Comparison of ENCODE assay signal across 24 cellular contexts in the genomic region with DNA sequence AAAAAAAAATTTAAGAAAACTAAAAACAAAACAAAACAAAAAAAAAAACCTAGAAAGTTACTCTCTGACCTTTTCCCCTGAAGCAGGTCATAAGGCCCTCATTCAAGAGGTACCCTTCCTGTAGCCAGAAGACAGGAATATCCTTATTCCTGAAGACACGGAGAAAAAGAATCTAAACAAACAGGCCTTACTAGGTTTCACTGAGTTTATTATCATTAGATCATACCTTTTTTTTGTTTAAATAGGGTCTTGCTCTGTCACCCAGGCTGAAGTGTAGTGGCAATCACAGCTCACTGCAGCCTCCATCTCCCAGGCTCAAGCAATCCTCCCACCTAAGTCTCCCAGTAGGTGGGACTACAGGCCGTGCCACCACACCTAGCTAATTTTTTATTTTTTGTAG.
"Had no signal": no experiment of that assay in that cellular context is flagged by ENCODE, and none has a peak within 500 bp of the region (broad histone marks: within the 10 kb centered on the region; RNA-seq: fewer than 3 reads in every experiment).

No MANE protein-coding gene starts in this region.

- H3K4me1 ChIP-seq: colonic mucosa, esophagus squamous epithelium, gastrocnemius medialis, heart right ventricle, left lung, lower lobe of right lung had no signal

- ATAC-seq: effector memory CD8-positive, alpha-beta T cell; esophagus mucosa; gastrocnemius medialis; heart right ventricle; left cardiac atrium; left lung; left ventricle myocardium superior; lower lobe of right lung; mucosa of descending colon had no signal

- H3K27ac ChIP-seq: colonic mucosa, epithelial cell of prostate, esophagus squamous epithelium, gastrocnemius medialis, heart right ventricle, left lung, lower lobe of right lung had no signal

- H3K27me3 ChIP-seq: colonic mucosa, esophagus squamous epithelium, gastrocnemius medialis, heart right ventricle, left lung had no signal

- H3K36me3 Mint-ChIP-seq: mesothelial cell of epicardium, naive B cell had no signal

- DNase-seq: colonic mucosa; cortex of kidney; effector CD8-positive, alpha-beta T cell; effector memory CD8-positive, alpha-beta T cell; endodermal cell; erythroblast; esophagus squamous epithelium; foreskin fibroblast; foreskin melanocyte; gastrocnemius medialis; glutamatergic neuron; heart right ventricle; hippocampal formation; left cardiac atrium; left lung; left ventricle myocardium superior; lower lobe of right lung; mesenchymal stem cell; mucosa of descending colon; naive B cell had no signal

- H3K4me3 ChIP-seq: colonic mucosa, esophagus squamous epithelium, gastrocnemius medialis, heart right ventricle, left lung, lower lobe of right lung, mucosa of descending colon had no signal

- H3K4me1 Mint-ChIP-seq: mesothelial cell of epicardium had no signal

- H3K27ac Mint-ChIP-seq: dendritic cell treated with granulocyte-macrophage colony-stimulating factor and Interleukin-4, amounts not matched to agents 40 ng/mL and 50 ng/mL, for 4 days; effector memory CD8-positive, alpha-beta T cell; endodermal cell; mesothelial cell of epicardium had no signal

- H3K9me3 ChIP-seq: colonic mucosa, gastrocnemius medialis had no signal

- H3K27me3 Mint-ChIP-seq: dendritic cell treated with granulocyte-macrophage colony-stimulating factor and Interleukin-4, amounts not matched to agents 40 ng/mL and 50 ng/mL, for 4 days; effector memory CD8-positive, alpha-beta T cell had no signal

- H3K4me3 Mint-ChIP-seq: dendritic cell treated with granulocyte-macrophage colony-stimulating factor and Interleukin-4, amounts not matched to agents 40 ng/mL and 50 ng/mL, for 4 days; effector memory CD8-positive, alpha-beta T cell; endodermal cell; mesothelial cell of epicardium; naive B cell had no signal

- H3K9me3 Mint-ChIP-seq: effector memory CD8-positive, alpha-beta T cell had no signal

- H3K36me3 ChIP-seq: colonic mucosa, esophagus squamous epithelium, gastrocnemius medialis, heart right ventricle, left lung, lower lobe of right lung had no signal
